ENCODE assay signal across 8 cellular contexts in the genomic region with DNA sequence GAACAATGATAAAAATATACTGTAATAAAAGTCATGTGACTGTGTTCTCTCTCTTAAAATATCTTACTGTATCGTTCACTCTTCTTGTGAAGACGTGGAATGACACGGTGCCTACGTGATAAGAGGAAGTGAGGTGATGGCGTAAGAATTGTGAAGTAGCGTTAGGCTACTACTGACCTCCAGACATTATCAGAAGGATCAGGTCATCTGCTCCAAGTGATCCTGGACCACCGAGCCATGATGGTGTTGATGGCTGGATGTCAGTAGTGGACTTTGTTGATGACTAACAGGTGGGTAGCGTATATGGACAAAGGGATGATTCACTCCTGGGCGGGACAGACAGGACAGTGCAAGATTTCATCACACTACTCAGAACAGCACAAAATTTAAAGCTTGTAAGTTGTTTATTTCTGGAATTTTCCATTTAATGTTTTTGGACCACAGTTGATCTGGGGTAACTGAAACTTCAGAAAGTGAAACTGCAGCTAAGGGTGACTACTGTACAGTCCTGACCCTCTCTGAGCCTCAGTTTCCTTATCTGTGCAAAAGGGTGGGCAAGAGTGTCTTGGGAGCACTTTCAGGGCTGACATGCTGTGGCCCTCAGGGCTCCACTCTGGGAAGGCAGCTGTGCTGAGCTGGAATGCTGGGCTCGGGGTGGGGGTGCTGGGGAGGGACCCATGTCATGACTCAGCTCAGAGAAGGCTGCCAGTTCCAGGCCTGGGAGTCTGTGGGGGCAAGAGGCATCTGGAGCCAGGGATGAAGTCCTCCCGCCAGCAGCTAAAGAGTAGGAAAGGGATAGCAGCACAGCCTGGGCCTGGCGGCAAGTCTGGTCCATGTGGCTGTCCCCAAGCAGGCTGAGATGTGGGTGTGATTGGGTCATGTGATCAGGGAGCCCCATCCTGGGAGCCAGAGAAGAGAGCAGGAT.
DNase-seq lines count a peak whose midpoint lies in the region; ATAC-seq and TF ChIP-seq lines count a peak whose summit lies in the region.

No MANE protein-coding gene starts in this region.

- H3K4me3 ChIP-seq in retinal pigment epithelial cell (ENCODE audit: low read length), result no peak overlapping the region

- TF ChIP-seq CTCF in retinal pigment epithelial cell (conservative IDR thresholded peaks at IDR 0.05; ENCODE audit: low read depth, low read length), result no peak

- ATAC-seq in GM21619 (IDR thresholded peaks at IDR 0.05; ENCODE audit: unreplicated experiment), result no peak
- ATAC-seq in HG02981 (IDR thresholded peaks at IDR 0.05; ENCODE audit: unreplicated experiment), result no peak
- ATAC-seq in GM18858 (IDR thresholded peaks at IDR 0.05; ENCODE audit: unreplicated experiment), result no peak

- peak; percentile 93 for DNase-seq in GM03348 (ENCODE audit: low spot score)
- peak; percentile 87 for DNase-seq in SKM-1 treated with dmso at 0.1 percent for 144 hours (lab: John Stamatoyannopoulos, UW; ENCODE audit: unreplicated experiment)
- peak; percentile 92 for DNase-seq in glomerular visceral epithelial cell (ENCODE audit: extremely low spot score)
- peak; percentile 80 for DNase-seq in retinal pigment epithelial cell (ENCODE audit: low read depth)
- DNase-seq in GM19238 (ENCODE audit: insufficient read length, low spot score), result no peak
